ENCODE assay signal across 18 cellular contexts in the genomic region with DNA sequence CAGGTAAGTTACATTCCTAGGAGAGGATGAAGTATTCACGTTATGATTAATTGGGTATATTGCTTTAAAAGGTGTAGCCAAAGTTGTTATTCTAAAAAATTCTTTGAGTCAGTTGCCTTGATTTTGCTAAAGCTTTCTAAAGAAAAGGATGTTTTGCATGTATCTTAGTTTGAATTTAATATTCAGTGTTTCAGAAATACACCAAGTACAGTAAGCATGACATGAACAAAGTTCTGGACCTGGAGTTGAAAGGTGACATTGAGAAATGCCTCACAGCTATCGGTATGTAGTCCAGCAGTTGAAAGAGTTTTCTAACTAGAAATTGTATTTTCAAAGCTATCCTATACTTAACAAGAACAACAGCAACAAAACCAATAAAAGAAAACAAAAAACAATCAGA. TPM values are rescaled to one million over a fixed set of nuclear protein-coding genes. Genes with fewer than 3 reads are reported as not detected.
A peak's percentile ranks its signal among the peaks of the same experiment; 100 is the strongest.
DNase-seq lines count a peak whose midpoint lies in the region; ATAC-seq and TF ChIP-seq lines count a peak whose summit lies in the region.
"Had no signal": no experiment of that assay in that cellular context is flagged by ENCODE, and none has a peak within 500 bp of the region (broad histone marks: within the 10 kb centered on the region; RNA-seq: fewer than 3 reads in every experiment).

No MANE protein-coding gene starts in this region.

- H3K4me1 ChIP-seq in CD8-positive, alpha-beta memory T cell (ENCODE audit: insufficient read depth, low read length), result peaks cover 20% of the 10 kb centered on the region
- H3K4me1 ChIP-seq in left ventricle myocardium inferior, result no peaks in the 10 kb centered on the region

- H3K4me1 Mint-ChIP-seq in CD8-positive, alpha-beta memory T cell, result peaks cover 37 to 69% (median 62%) of the 10 kb centered on the region in 3 donors
- H3K4me1 Mint-ChIP-seq in T-helper 17 cell (peaks cover 20% of the 10 kb centered on the region), osteocyte (ENCODE audit: unreplicated experiment) (no peaks in the 10 kb centered on the region), mesothelial cell of epicardium (peaks cover 3% of the 10 kb centered on the region), nephron progenitor cell (peaks cover 9% of the 10 kb centered on the region)

- intact Hi-C loops in left ventricle myocardium inferior (cut with micrococcal nuclease), result no loop called here

- H3K4me3 Mint-ChIP-seq in CD8-positive, alpha-beta memory T cell, result no peak overlapping the region
- H3K4me3 Mint-ChIP-seq in T-helper 17 cell (no peak overlapping the region), osteocyte (ENCODE audit: unreplicated experiment) (no peak overlapping the region), mesothelial cell of epicardium (no peak overlapping the region), nephron progenitor cell (no peak overlapping the region)

- no peak for ATAC-seq in T-helper 17 cell

- H3K27me3 Mint-ChIP-seq in CD8-positive, alpha-beta memory T cell, result no peaks in the 10 kb centered on the region
- no peaks in the 10 kb centered on the region for H3K27me3 Mint-ChIP-seq in T-helper 17 cell
- no peaks in the 10 kb centered on the region for H3K27me3 Mint-ChIP-seq in osteocyte (ENCODE audit: unreplicated experiment)
- no peaks in the 10 kb centered on the region for H3K27me3 Mint-ChIP-seq in mesothelial cell of epicardium (ENCODE audit: low read depth)
- no peaks in the 10 kb centered on the region for H3K27me3 Mint-ChIP-seq in nephron progenitor cell (ENCODE audit: low read depth, poor library complexity)

- POLR2A ChIA-PET in CD8-positive, alpha-beta memory T cell (lab: Charles Lee), result interaction anchor here (0.7 kb wide), 2 partner anchors 11 to 21 kb away, joined by 3 to 4 read pairs; no protein-coding TSS in a partner anchor

- H3K27ac Mint-ChIP-seq in CD8-positive, alpha-beta memory T cell, result peak overlapping the region in 6 of 8 donors; percentile 11 to 91 (median 52)
- H3K27ac Mint-ChIP-seq in T-helper 17 cell, result peak overlapping the region; percentile 71
- peak overlapping the region; percentile 18 for H3K27ac Mint-ChIP-seq in osteocyte (ENCODE audit: unreplicated experiment)
- no peak overlapping the region for H3K27ac Mint-ChIP-seq in mesothelial cell of epicardium
- H3K27ac Mint-ChIP-seq in nephron progenitor cell, result no peak overlapping the region

- CTCF ChIA-PET in CD8-positive, alpha-beta memory T cell (lab: Charles Lee), result interaction anchor here (1.4 to 1.8 kb wide), 2 partner anchors 13 to 58 kb away, joined by 4 read pairs; no protein-coding TSS in a partner anchor

- no peak overlapping the region for H3K27ac ChIP-seq in CD8-positive, alpha-beta memory T cell (ENCODE audit: low read depth, low read length)
- no peak overlapping the region for H3K27ac ChIP-seq in left ventricle myocardium inferior (replicated peaks)
- H3K27ac ChIP-seq: PC-9 had no signal

- peaks cover 52% of the 10 kb centered on the region for H3K36me3 ChIP-seq in CD8-positive, alpha-beta memory T cell (ENCODE audit: insufficient read depth, low read length)
- peaks cover 86% of the 10 kb centered on the region for H3K36me3 ChIP-seq in left ventricle myocardium inferior

- no peak overlapping the region for H3K4me3 ChIP-seq in CD8-positive, alpha-beta memory T cell (ENCODE audit: low read length)
- no peak overlapping the region for H3K4me3 ChIP-seq in epithelial cell of esophagus (ENCODE audit: low read length)
- no peak overlapping the region for H3K4me3 ChIP-seq in left ventricle myocardium inferior
- H3K4me3 ChIP-seq: MG63, PC-9 had no signal

- TF ChIP-seq CTCF in epithelial cell of esophagus (IDR thresholded peaks at IDR 0.05; ENCODE audit: insufficient read depth, low read depth, low read length, missing control alignments), result no peak
- TF ChIP-seq CTCF in osteocyte (IDR thresholded peaks at IDR 0.05), result no peak
- TF ChIP-seq CTCF in mesothelial cell of epicardium (IDR thresholded peaks at IDR 0.05; ENCODE audit: unreplicated experiment), result no peak
- TF ChIP-seq CTCF in left ventricle myocardium inferior (IDR thresholded peaks at IDR 0.05; ENCODE audit: borderline replicate concordance), result no peak
- TF ChIP-seq CTCF in nephron progenitor cell (IDR thresholded peaks at IDR 0.05), result no peak

- H3K9me3 ChIP-seq in CD8-positive, alpha-beta memory T cell (ENCODE audit: low read length), result no peaks in the 10 kb centered on the region
- no peaks in the 10 kb centered on the region for H3K9me3 ChIP-seq in T-helper 17 cell (ENCODE audit: control insufficient read depth, low read length, poor library complexity, severe bottlenecking)
- no peaks in the 10 kb centered on the region for H3K9me3 ChIP-seq in left ventricle myocardium inferior (replicated peaks)
- H3K9me3 ChIP-seq: MG63 had no signal

- H3K9me3 Mint-ChIP-seq in CD8-positive, alpha-beta memory T cell, result no peaks in the 10 kb centered on the region
- H3K9me3 Mint-ChIP-seq in osteocyte (ENCODE audit: unreplicated experiment) (no peaks in the 10 kb centered on the region), mesothelial cell of epicardium (no peaks in the 10 kb centered on the region), nephron progenitor cell (no peaks in the 10 kb centered on the region)

- DNase-seq in CD8-positive, alpha-beta memory T cell, result no peak
- DNase-seq in T-helper 17 cell (no peak), epithelial cell of esophagus (ENCODE audit: low read depth) (peak; percentile 32), osteocyte (ENCODE audit: extremely low spot score, unreplicated experiment) (no peak), mesothelial cell of epicardium (ENCODE audit: low spot score in 2 of 2, unreplicated experiment in 2 of 2) (no peak), left ventricle myocardium inferior (no peak), nephron progenitor cell (no peak)
- DNase-seq: Calu3, DMS53, H7, Karpas-422, MG63, NCI-H1092, NCI-H146, NCI-H2081, NCI-H510A treated with DMSO at 0.1 percent for 48 hours, NCI-H82, PC-9 had no signal

- no peaks in the 10 kb centered on the region for H3K27me3 ChIP-seq in CD8-positive, alpha-beta memory T cell (ENCODE audit: insufficient read depth, low read length, poor library complexity, severe bottlenecking)
- H3K27me3 ChIP-seq in left ventricle myocardium inferior (ENCODE audit: low read depth), result no peaks in the 10 kb centered on the region
- H3K27me3 ChIP-seq: MG63 had no signal

- peaks cover 27 to 82% (median 38%) of the 10 kb centered on the region in 3 donors for H3K36me3 Mint-ChIP-seq in CD8-positive, alpha-beta memory T cell
- H3K36me3 Mint-ChIP-seq in T-helper 17 cell (ENCODE audit: low read depth) (peaks cover 14% of the 10 kb centered on the region), osteocyte (ENCODE audit: unreplicated experiment) (peaks cover 72% of the 10 kb centered on the region), mesothelial cell of epicardium (peaks cover 47% of the 10 kb centered on the region), nephron progenitor cell (ENCODE audit: low read depth) (no peaks in the 10 kb centered on the region)

RNA-seq across cellular contexts. Expression of gene ANXA1, which starts 14.2 kb away (rescaled TPM):
- total RNA-seq in CD8-positive, alpha-beta memory T cell, result 10 to 100 TPM; 87.7 to 93.2 TPM
- 517 TPM for polyA plus RNA-seq in CD8-positive, alpha-beta memory T cell
- total RNA-seq in T-helper 17 cell, result 100 to 1,000 TPM; 553 to 928 TPM
- total RNA-seq in osteocyte, result 193 and 237 TPM in 2 replicates
- 166 to 189 TPM (median 183 TPM) in 3 replicates for total RNA-seq in mesothelial cell of epicardium
- 48.7 TPM for total RNA-seq in left ventricle myocardium inferior

Comparison
In these comparisons a context has a peak if more than half of its experiments do, and no peak if none do; other contexts are left out.
1. H3K27ac Mint-ChIP-seq: peak in CD8-positive, alpha-beta memory T cell (6 of 8), T-helper 17 cell (single experiment) and osteocyte (single experiment); none in mesothelial cell of epicardium (single experiment) and nephron progenitor cell (single experiment).